Comparison of ENCODE assay signal across 19 cellular contexts in the genomic region with DNA sequence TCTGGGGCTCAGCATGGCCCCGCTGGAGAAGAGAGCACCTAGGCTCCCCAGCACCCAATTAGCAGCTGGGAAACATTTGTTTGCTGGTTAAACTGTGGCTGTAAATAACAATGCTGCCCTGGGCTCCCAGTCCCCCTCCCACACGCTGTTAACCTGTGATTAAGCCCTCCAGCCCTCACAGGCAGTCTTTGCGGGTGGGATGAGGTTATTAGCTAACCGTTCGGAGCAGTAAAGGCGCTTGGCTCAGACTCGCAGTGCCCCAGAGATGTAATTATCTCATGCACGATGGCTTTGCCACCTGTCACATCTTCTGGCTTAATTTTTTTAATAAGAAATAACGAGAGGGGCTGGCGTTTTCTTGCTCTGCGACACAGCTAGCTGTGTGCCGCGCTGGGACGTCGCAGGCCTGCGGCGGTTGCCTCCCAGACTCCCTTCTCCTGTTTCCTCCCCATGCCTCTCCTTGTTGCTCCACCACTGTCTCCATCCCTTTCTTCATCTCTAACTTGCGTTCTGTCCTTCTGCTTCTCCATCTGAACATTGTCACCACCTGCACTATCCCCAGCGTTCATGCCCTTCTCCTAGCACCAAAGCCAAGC.
DNase-seq lines count a peak whose midpoint lies in the region; ATAC-seq, FAIRE-seq and TF ChIP-seq lines count a peak whose summit lies in the region.
"Had no signal": no experiment of that assay in that cellular context is flagged by ENCODE, and none has a peak within 500 bp of the region (broad histone marks: within the 10 kb centered on the region; RNA-seq: fewer than 3 reads in every experiment).

No MANE protein-coding gene starts in this region.

- H3K4me3 Mint-ChIP-seq in HFFc6: no peak overlapping the region; the same call in 1 of the 2 replicates
- H3K4me3 Mint-ChIP-seq: activated T-cell treated with anti-CD3 and anti-CD28 coated beads, Interleukin-2, amount 50 U/mL, for 72 hours had no signal

- H3K36me3 Mint-ChIP-seq in HFFc6 (ENCODE audit: low read depth): peaks cover 19% of the 10 kb centered on the region
- H3K36me3 Mint-ChIP-seq: activated naive CD4-positive, alpha-beta T cell treated with anti-CD3 and anti-CD28 coated beads, Interleukin-2, amount 50 U/mL, for 72 hours had no signal

- H3K27ac Mint-ChIP-seq in HFFc6: no peak overlapping the region
- H3K27ac Mint-ChIP-seq: activated naive CD4-positive, alpha-beta T cell treated with anti-CD3 and anti-CD28 coated beads, Interleukin-2, amount 50 U/mL, for 72 hours; activated T-cell treated with anti-CD3 and anti-CD28 coated beads, Interleukin-2, amount 50 U/mL, for 72 hours had no signal

- H3K27me3 Mint-ChIP-seq in HFFc6 (ENCODE audit: insufficient read depth): no peaks in the 10 kb centered on the region; the same call in 1 of the 2 replicates

- DNase-seq in DMS 273 treated with DMSO at 0.1 percent for 48 hours (lab: John Stamatoyannopoulos, UW): peak; percentile 0
- peak; percentile 73 for DNase-seq in NCI-H1417 treated with DMSO at 0.1 percent for 48 hours (lab: John Stamatoyannopoulos, UW)
- peak; percentile 77 for DNase-seq in NCI-H524 treated with DMSO at 0.1 percent for 48 hours (lab: John Stamatoyannopoulos, UW)
- DNase-seq in iPS-NIHi7 (ENCODE audit: extremely low spot score): peak; percentile 57
- DNase-seq in HFFc6: no peak
- DNase-seq in GM12891 (ENCODE audit: insufficient read length, low spot score): no peak
- no peak for DNase-seq in stimulated activated CD4-positive, alpha-beta T cell treated with anti-CD3 and anti-CD28 coated beads, Interleukin-12 subunit alpha, Interleukin-12 subunit beta, amount 100 ng/mL, for 4 hours
- DNase-seq: ACHN; activated T-cell treated with anti-CD3 and anti-CD28 coated beads, Interleukin-2, amount 50 U/mL, for 72 hours; effector CD8-positive, alpha-beta T cell; gastrocnemius medialis; KG1; mammary epithelial cell; NCI-H345; right lobe of liver had no signal

- no peaks in the 10 kb centered on the region for H3K9me3 Mint-ChIP-seq in HFFc6
- H3K9me3 Mint-ChIP-seq: activated naive CD4-positive, alpha-beta T cell treated with anti-CD3 and anti-CD28 coated beads, Interleukin-2, amount 50 U/mL, for 72 hours; activated T-cell treated with anti-CD3 and anti-CD28 coated beads, Interleukin-2, amount 50 U/mL, for 72 hours had no signal

- H3K4me1 Mint-ChIP-seq in HFFc6 (ENCODE audit: low read depth): no peaks in the 10 kb centered on the region

- TF ChIP-seq POLR2A in GM12891 (IDR thresholded peaks at IDR 0.05; ENCODE audit: low read depth, low read length): no peak

- FAIRE-seq in GM12891 (lab: Jason Lieb, UNC): no peak
- FAIRE-seq: astrocyte had no signal

- no peak for TF ChIP-seq CTCF in HFFc6 (IDR thresholded peaks at IDR 0.05)

- ATAC-seq in GM21360 (IDR thresholded peaks at IDR 0.05; ENCODE audit: unreplicated experiment): no peak
- ATAC-seq: activated naive CD4-positive, alpha-beta T cell treated with anti-CD3 and anti-CD28 coated beads, Interleukin-2, amount 50 U/mL, for 72 hours; activated T-cell treated with anti-CD3 and anti-CD28 coated beads, Interleukin-2, amount 50 U/mL, for 72 hours; esophagus mucosa; gastrocnemius medialis; right lobe of liver had no signal

TF ChIP-seq in GM12891, 5 proteins besides CTCF, POLR2A, EP300 and RAD21:
- TF ChIP-seq SPI1 (IDR thresholded peaks at IDR 0.05; ENCODE audit: low read depth, low read length) (no peak), POLR2AphosphoS5 (IDR thresholded peaks at IDR 0.05; ENCODE audit: low read depth, low read length) (no peak), POU2F2 (IDR thresholded peaks at IDR 0.05; ENCODE audit: low read depth, low read length) (no peak), TAF1 (IDR thresholded peaks at IDR 0.05; ENCODE audit: low read depth, low read length) (no peak), PAX5 (IDR thresholded peaks at IDR 0.05; ENCODE audit: insufficient read depth, low read length, severe bottlenecking) (no peak)
TF ChIP-seq in GM12891: peak in this region for 0.

Comparison
In these comparisons a context has a peak if more than half of its experiments do, and no peak if none do; other contexts are left out.
1. DNase-seq: peak in DMS 273 treated with DMSO at 0.1 percent for 48 hours (single experiment), NCI-H1417 treated with DMSO at 0.1 percent for 48 hours (single experiment), NCI-H524 treated with DMSO at 0.1 percent for 48 hours (single experiment) and iPS-NIHi7 (single experiment); none in HFFc6 (single experiment), GM12891 (single experiment) and stimulated activated CD4-positive, alpha-beta T cell treated with anti-CD3 and anti-CD28 coated beads, Interleukin-12 subunit alpha, Interleukin-12 subunit beta, amount 100 ng/mL, for 4 hours (single experiment).